In the genomic region with DNA sequence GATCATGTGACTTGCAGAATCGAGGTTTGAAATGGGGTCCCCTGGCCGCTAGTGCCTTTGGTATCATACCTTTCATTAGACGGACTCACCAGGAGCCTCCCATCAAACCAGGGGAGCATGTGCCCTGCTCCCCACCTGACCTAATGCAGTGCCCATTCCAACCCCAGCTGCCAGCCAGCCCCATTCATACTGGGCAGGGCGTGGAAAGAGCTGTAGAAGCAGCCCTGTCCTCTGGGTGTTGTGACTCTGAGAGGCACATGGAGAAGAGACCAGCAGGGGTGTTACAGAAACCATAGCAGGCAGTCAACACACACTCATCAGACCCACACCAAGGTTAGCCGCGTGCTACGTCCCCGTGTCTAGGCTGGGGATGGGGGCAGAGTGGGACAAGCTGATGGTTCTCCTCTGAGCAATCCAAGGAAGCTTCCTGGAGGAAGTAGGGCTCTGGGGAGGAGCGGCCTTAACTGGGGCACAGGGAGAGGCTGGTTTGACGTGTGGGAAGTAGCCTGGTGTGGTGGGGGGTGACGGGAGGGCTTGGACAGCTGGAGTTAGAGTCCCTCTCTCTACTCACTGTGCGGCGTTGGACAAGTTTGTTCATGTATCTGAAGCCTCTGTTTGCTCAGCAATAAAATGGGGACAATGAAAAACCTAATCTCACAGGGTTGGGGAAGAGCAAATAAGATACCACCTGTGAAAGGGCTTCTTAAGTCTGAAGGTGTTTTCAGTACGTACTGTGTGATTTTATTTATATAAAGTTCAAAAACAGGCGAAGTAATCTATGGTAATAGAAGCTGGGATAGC, we compare ENCODE assay signal across 1 cellular context.
TF ChIP-seq lines count a peak whose summit lies in the region.

No MANE protein-coding gene starts in this region.

TF ChIP-seq in IMR-90, 13 proteins besides CTCF, POLR2A, EP300 and RAD21:
- TF ChIP-seq NFE2L2 (IDR thresholded peaks at IDR 0.05; ENCODE audit: low read depth, low read length) (no peak), MAZ (IDR thresholded peaks at IDR 0.05; ENCODE audit: borderline replicate concordance, low read depth, low read length) (no peak), RFX5 (IDR thresholded peaks at IDR 0.05; ENCODE audit: low read depth, low read length) (no peak), CEBPB (IDR thresholded peaks at IDR 0.05; ENCODE audit: low read depth, low read length) (no peak), FOS (IDR thresholded peaks at IDR 0.05; ENCODE audit: low read depth, low read length) (no peak), MAFK (IDR thresholded peaks at IDR 0.05; ENCODE audit: low read depth, low read length) (no peak)
- TF ChIP-seq, protein P1, sequence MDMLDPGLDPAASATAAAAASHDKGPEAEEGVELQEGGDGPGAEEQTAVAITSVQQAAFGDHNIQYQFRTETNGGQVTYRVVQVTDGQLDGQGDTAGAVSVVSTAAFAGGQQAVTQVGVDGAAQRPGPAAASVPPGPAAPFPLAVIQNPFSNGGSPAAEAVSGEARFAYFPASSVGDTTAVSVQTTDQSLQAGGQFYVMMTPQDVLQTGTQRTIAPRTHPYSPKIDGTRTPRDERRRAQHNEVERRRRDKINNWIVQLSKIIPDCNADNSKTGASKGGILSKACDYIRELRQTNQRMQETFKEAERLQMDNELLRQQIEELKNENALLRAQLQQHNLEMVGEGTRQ (IDR thresholded peaks at IDR 0.05; ENCODE audit: low read depth, low read length), result no peak
- TF ChIP-seq, protein P2, sequence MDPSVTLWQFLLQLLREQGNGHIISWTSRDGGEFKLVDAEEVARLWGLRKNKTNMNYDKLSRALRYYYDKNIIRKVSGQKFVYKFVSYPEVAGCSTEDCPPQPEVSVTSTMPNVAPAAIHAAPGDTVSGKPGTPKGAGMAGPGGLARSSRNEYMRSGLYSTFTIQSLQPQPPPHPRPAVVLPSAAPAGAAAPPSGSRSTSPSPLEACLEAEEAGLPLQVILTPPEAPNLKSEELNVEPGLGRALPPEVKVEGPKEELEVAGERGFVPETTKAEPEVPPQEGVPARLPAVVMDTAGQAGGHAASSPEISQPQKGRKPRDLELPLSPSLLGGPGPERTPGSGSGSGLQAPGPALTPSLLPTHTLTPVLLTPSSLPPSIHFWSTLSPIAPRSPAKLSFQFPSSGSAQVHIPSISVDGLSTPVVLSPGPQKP (IDR thresholded peaks at IDR 0.05; ENCODE audit: borderline replicate concordance, low read depth, low read length), result no peak
TF ChIP-seq in IMR-90: peak in this region for 0.
